ENCODE assay signal across 1 cellular context in the genomic region with DNA sequence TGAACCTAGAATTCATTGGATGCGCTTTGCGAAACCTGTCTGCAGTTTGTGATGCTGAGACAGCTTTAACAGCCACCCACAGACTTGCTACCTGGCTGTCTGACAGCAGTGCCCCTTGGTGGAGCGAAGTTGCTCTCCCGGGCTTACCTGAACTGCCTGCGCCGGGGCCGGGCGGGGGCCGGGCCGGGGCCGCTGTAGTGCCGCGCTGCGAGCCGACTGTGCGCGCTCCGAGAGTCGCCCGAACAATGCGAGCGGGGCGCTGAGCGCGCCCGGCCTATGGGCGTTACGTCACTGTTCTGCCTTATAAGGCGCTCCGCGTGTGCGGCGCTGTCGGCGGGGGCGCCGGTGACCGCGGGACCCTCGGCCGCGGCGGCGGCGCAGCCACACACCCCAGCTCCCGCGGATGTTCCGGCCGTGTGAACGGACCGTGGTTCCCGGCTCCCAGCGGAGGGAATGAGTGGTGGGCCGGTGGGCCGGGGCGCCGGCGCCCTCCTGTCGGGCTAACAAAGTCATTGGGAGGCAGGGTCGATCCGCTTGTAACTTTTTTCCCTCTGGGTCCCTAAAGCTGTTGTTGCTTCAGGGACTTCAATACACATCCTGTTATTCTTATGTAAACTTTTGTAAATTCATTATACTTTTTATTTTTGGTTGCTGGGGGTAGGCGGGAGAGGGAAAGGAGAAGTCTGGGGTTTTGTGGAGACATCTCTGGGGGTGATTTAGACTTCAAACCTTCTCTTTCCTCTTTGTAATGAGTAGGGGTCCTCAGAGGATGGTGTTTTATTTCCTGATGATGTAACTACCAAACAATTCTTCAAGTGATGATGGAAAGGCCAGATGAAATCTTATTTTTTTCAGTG.
TF ChIP-seq lines count a peak whose summit lies in the region.

No MANE protein-coding gene starts in this region.

TF ChIP-seq in HepG2, 621 proteins besides CTCF, POLR2A, EP300 and RAD21 (continued from another document and continues in another):
- 0 out of 2 replicates have a peak, but pooled peaks have one; percentile 57 for TF ChIP-seq CENPT (CRISPR knock-in tag; IDR thresholded peaks at IDR 0.05; ENCODE audit: low read depth)
- TF ChIP-seq, protein P1, sequence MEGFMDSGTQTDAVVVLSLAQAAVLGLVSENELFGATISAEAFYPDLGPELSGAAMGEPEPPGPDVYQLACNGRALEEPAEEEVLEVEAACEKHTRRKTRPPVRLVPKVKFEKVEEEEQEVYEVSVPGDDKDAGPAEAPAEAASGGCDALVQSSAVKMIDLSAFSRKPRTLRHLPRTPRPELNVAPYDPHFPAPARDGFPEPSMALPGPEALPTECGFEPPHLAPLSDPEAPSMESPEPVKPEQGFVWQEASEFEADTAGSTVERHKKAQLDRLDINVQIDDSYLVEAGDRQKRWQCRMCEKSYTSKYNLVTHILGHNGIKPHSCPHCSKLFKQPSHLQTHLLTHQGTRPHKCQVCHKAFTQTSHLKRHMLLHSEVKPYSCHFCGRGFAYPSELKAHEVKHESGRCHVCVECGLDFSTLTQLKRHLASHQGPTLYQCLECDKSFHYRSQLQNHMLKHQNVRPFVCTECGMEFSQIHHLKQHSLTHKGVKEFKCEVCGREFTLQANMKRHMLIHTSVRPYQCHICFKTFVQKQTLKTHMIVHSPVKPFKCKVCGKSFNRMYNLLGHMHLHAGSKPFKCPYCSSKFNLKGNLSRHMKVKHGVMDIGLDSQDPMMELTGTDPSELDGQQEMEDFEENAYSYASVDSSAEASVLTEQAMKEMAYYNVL (CRISPR knock-in tag; IDR thresholded peaks at IDR 0.05; ENCODE audit: borderline replicate concordance), result peak; percentile 80
- TF ChIP-seq ZNF468 (CRISPR knock-in tag; IDR thresholded peaks at IDR 0.05), result no peak
- peak; percentile 78 for TF ChIP-seq TAF15 (IDR thresholded peaks at IDR 0.05; ENCODE audit: low read depth, low read length, poor library complexity, severe bottlenecking)
- TF ChIP-seq ZNF34 (CRISPR knock-in tag; IDR thresholded peaks at IDR 0.05; ENCODE audit: borderline replicate concordance), result no peak
- TF ChIP-seq ZNF7 (CRISPR knock-in tag; IDR thresholded peaks at IDR 0.05), result no peak
- TF ChIP-seq, protein P2, sequence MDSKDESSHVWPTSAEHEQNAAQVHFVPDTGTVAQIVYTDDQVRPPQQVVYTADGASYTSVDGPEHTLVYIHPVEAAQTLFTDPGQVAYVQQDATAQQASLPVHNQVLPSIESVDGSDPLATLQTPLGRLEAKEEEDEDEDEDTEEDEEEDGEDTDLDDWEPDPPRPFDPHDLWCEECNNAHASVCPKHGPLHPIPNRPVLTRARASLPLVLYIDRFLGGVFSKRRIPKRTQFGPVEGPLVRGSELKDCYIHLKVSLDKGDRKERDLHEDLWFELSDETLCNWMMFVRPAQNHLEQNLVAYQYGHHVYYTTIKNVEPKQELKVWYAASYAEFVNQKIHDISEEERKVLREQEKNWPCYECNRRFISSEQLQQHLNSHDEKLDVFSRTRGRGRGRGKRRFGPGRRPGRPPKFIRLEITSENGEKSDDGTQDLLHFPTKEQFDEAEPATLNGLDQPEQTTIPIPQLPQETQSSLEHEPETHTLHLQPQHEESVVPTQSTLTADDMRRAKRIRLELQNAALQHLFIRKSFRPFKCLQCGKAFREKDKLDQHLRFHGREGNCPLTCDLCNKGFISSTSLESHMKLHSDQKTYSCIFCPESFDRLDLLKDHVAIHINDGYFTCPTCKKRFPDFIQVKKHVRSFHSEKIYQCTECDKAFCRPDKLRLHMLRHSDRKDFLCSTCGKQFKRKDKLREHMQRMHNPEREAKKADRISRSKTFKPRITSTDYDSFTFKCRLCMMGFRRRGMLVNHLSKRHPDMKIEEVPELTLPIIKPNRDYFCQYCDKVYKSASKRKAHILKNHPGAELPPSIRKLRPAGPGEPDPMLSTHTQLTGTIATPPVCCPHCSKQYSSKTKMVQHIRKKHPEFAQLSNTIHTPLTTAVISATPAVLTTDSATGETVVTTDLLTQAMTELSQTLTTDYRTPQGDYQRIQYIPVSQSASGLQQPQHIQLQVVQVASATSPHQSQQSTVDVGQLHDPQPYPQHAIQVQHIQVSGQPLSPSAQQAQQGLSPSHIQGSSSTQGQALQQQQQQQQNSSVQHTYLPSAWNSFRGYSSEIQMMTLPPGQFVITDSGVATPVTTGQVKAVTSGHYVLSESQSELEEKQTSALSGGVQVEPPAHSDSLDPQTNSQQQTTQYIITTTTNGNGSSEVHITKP (CRISPR knock-in tag; IDR thresholded peaks at IDR 0.05; ENCODE audit: low read depth), result no peak
- TF ChIP-seq RXRA (CRISPR knock-in tag; IDR thresholded peaks at IDR 0.05), result peak; percentile 19; the same call in 1 of the 2 replicates
- TF ChIP-seq, protein P3, sequence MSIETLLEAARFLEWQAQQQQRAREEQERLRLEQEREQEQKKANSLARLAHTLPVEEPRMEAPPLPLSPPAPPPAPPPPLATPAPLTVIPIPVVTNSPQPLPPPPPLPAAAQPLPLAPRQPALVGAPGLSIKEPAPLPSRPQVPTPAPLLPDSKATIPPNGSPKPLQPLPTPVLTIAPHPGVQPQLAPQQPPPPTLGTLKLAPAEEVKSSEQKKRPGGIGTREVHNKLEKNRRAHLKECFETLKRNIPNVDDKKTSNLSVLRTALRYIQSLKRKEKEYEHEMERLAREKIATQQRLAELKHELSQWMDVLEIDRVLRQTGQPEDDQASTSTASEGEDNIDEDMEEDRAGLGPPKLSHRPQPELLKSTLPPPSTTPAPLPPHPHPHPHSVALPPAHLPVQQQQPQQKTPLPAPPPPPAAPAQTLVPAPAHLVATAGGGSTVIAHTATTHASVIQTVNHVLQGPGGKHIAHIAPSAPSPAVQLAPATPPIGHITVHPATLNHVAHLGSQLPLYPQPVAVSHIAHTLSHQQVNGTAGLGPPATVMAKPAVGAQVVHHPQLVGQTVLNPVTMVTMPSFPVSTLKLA (IDR thresholded peaks at IDR 0.05), result no peak
- peak; percentile 57; the same call in 1 of the 2 replicates for TF ChIP-seq ZNF747 (CRISPR knock-in tag; IDR thresholded peaks at IDR 0.05; ENCODE audit: borderline replicate concordance)
- TF ChIP-seq CREB3 (CRISPR knock-in tag; IDR thresholded peaks at IDR 0.05), result no peak; the same call in 1 of the 2 replicates
- TF ChIP-seq ZNF10 (CRISPR knock-in tag; IDR thresholded peaks at IDR 0.05; ENCODE audit: borderline replicate concordance, low read depth), result no peak
- TF ChIP-seq RCOR2 (CRISPR knock-in tag; IDR thresholded peaks at IDR 0.05), result no peak
- TF ChIP-seq, protein P4, sequence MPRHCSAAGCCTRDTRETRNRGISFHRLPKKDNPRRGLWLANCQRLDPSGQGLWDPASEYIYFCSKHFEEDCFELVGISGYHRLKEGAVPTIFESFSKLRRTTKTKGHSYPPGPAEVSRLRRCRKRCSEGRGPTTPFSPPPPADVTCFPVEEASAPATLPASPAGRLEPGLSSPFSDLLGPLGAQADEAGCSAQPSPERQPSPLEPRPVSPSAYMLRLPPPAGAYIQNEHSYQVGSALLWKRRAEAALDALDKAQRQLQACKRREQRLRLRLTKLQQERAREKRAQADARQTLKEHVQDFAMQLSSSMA (CRISPR knock-in tag; IDR thresholded peaks at IDR 0.05), result 0 out of 2 replicates have a peak, but pooled peaks have one; percentile 53
- no peak for TF ChIP-seq DMAP1 (CRISPR knock-in tag; IDR thresholded peaks at IDR 0.05)
- TF ChIP-seq, protein P5, sequence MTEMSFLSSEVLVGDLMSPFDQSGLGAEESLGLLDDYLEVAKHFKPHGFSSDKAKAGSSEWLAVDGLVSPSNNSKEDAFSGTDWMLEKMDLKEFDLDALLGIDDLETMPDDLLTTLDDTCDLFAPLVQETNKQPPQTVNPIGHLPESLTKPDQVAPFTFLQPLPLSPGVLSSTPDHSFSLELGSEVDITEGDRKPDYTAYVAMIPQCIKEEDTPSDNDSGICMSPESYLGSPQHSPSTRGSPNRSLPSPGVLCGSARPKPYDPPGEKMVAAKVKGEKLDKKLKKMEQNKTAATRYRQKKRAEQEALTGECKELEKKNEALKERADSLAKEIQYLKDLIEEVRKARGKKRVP (CRISPR knock-in tag; IDR thresholded peaks at IDR 0.05), result peak in 1 of 2 experiments; percentile 82; a peak in 1 of 4 replicates
- 0 out of 2 replicates have a peak, but pooled peaks have one; percentile 66 for TF ChIP-seq ZNF782 (CRISPR knock-in tag; IDR thresholded peaks at IDR 0.05; ENCODE audit: borderline replicate concordance)
- TF ChIP-seq, protein P6, sequence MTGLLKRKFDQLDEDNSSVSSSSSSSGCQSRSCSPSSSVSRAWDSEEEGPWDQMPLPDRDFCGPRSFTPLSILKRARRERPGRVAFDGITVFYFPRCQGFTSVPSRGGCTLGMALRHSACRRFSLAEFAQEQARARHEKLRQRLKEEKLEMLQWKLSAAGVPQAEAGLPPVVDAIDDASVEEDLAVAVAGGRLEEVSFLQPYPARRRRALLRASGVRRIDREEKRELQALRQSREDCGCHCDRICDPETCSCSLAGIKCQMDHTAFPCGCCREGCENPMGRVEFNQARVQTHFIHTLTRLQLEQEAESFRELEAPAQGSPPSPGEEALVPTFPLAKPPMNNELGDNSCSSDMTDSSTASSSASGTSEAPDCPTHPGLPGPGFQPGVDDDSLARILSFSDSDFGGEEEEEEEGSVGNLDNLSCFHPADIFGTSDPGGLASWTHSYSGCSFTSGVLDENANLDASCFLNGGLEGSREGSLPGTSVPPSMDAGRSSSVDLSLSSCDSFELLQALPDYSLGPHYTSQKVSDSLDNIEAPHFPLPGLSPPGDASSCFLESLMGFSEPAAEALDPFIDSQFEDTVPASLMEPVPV (CRISPR knock-in tag; IDR thresholded peaks at IDR 0.05), result no peak
- no peak for TF ChIP-seq CREM (IDR thresholded peaks at IDR 0.05)
- no peak for TF ChIP-seq CREM (CRISPR knock-in tag; IDR thresholded peaks at IDR 0.05)
- peak; percentile 57; the same call in 1 of the 2 replicates for TF ChIP-seq ZSCAN22 (CRISPR knock-in tag; IDR thresholded peaks at IDR 0.05)
- no peak for TF ChIP-seq HOMEZ (CRISPR knock-in tag; IDR thresholded peaks at IDR 0.05; ENCODE audit: low read depth)
- 0 out of 2 replicates have a peak, but pooled peaks have one; percentile 25 for TF ChIP-seq ZHX2 (IDR thresholded peaks at IDR 0.05; ENCODE audit: low read depth)
- 0 out of 2 replicates have a peak, but pooled peaks have one; percentile 75 for TF ChIP-seq ZHX2 (CRISPR knock-in tag; IDR thresholded peaks at IDR 0.05; ENCODE audit: borderline replicate concordance)
- TF ChIP-seq GRHL1 (CRISPR knock-in tag; conservative IDR thresholded peaks at IDR 0.05), result no peak
- TF ChIP-seq ZNF124 (CRISPR knock-in tag; IDR thresholded peaks at IDR 0.05), result no peak; the same call in 1 of the 2 replicates
- TF ChIP-seq ASH2L (IDR thresholded peaks at IDR 0.05; ENCODE audit: insufficient read length, low read depth, low read length), result peak; percentile 92
